ENCODE assay signal across 8 cellular contexts in the genomic region with DNA sequence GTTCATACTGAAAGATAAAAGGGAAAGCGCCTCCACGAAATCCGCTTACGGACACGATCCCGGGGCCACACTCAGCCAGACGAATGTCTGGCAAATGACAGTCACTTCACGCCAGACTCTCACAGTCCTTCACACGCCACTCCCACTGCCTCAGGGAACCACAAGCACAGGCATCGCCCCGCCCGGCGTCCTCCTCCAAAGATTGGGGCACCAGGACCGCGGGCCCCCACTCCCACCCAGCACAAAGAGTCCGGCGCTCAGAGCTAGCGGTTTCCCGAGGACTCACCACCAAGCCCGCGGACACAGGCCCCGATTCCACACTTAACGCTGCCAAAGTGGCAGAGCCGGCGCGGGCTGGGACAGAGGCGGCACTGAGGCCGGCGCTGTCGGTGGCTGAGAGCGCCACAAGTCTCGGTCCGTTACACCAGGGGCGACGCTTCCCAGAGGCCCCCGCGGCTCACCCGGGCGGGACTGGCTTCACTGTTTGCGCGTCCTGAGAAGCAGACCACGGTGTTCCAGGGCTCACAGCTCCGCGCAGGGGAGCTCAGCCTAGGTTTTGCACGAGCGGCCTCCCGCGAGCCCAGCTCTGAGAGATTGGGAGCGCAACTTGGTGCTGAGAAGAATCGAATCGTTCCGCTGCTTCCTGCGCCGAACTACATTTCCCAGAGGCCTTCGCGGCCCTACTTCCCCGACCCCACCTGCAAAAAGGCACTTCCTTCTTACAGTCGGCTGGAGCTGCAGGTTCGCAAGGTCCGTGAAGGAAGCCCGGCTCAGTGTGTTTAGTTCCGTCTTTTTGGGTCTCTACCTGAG. TPM values are rescaled to one million over a fixed set of nuclear protein-coding genes. Genes with fewer than 3 reads are reported as not detected.
DNase-seq lines count a peak whose midpoint lies in the region; TF ChIP-seq lines count a peak whose summit lies in the region.

A gene (minus strand): TSS at position 647 of the 810 bp plus-strand sequence. CDS start 22,523 bp downstream, outside the sequence.

- in situ Hi-C loops in GM23248 (cut with MboI), result no loop called here

- H3K27me3 Mint-ChIP-seq in neural progenitor cell (ENCODE audit: insufficient read depth, low read depth), result peaks cover 4% of the 10 kb centered on the region

- H3K27ac ChIP-seq in DOHH2 (ENCODE audit: low read depth, low read length) (peak within 1 kb of the TSS; percentile 57), GM23248 (peak within 1 kb of the TSS; percentile 90), neural progenitor cell (no peak within 1 kb of the TSS), stomach smooth muscle (ENCODE audit: low read length) (peak within 1 kb of the TSS; percentile 92)

- DNase-seq in GM23248 (peak; percentile 96), LHCN-M2 (ENCODE audit: low read depth) (peak; percentile 89), SHP77 treated with DMSO at 0.1 percent for 48 hours (lab: John Stamatoyannopoulos, UW) (peak; percentile 95), foreskin melanocyte (peak; percentile 89), neural progenitor cell (ENCODE audit: low spot score) (peak; percentile 93)
- DNase-seq in activated naive CD4-positive, alpha-beta T cell (lab: John Stamatoyannopoulos, UW), result peak; percentile 62 to 79 (median 70)

- H3K4me3 Mint-ChIP-seq in neural progenitor cell, result peak within 1 kb of the TSS; percentile 98

- TF ChIP-seq CTCF in DOHH2 (IDR thresholded peaks at IDR 0.05; ENCODE audit: low read depth, low read length, poor library complexity, severe bottlenecking) (no peak), neural progenitor cell (IDR thresholded peaks at IDR 0.05) (no peak)

- peaks cover 37% of the 10 kb centered on the region for H3K9me3 Mint-ChIP-seq in neural progenitor cell

- peaks cover 26% of the 10 kb centered on the region for H3K4me1 ChIP-seq in DOHH2 (ENCODE audit: control insufficient read depth, low read length)
- no peaks in the 10 kb centered on the region for H3K4me1 ChIP-seq in GM23248 (ENCODE audit: insufficient read depth)
- peaks cover 3% of the 10 kb centered on the region for H3K4me1 ChIP-seq in neural progenitor cell
- peaks cover 25% of the 10 kb centered on the region for H3K4me1 ChIP-seq in stomach smooth muscle (ENCODE audit: control insufficient read depth, insufficient read depth, low read length)

- H3K36me3 ChIP-seq in DOHH2 (ENCODE audit: control insufficient read depth, low read length), result peaks cover 14% of the 10 kb centered on the region
- H3K36me3 ChIP-seq in GM23248 (ENCODE audit: low read depth), result peaks cover 20% of the 10 kb centered on the region
- peaks cover 24% of the 10 kb centered on the region for H3K36me3 ChIP-seq in neural progenitor cell
- peaks cover 13 to 17% of the 10 kb centered on the region in 2 donors for H3K36me3 ChIP-seq in stomach smooth muscle (ENCODE audit: control insufficient read depth in 2 of 2, insufficient read depth in 2 of 2, low read length in 2 of 2)

- no peaks in the 10 kb centered on the region for H3K9me2 ChIP-seq in DOHH2 (replicated peaks; ENCODE audit: control insufficient read depth, low read length)
- no peaks in the 10 kb centered on the region for H3K9me2 ChIP-seq in GM23248 (ENCODE audit: insufficient read depth)

- H3K9ac ChIP-seq in GM23248 (peak within 1 kb of the TSS; percentile 82), neural progenitor cell (peak within 1 kb of the TSS; percentile 74), stomach smooth muscle (ENCODE audit: low read length in 2 of 2) (peak within 1 kb of the TSS; percentile 73 to 90)

- WGBS in GM23248 (ENCODE audit: low coverage in 1 of 2, low lambda C conversion rate in 2 of 2, missing lambda C conversion rate in 2 of 2), 2 experiments, result 0 to 1% methylated on average over 54 to 61 of the region's 62 CpGs

- H4K20me1 ChIP-seq in DOHH2 (ENCODE audit: control insufficient read depth, insufficient read depth, low read depth, low read length) (no peaks in the 10 kb centered on the region), GM23248 (ENCODE audit: insufficient read depth) (no peaks in the 10 kb centered on the region), neural progenitor cell (ENCODE audit: low read depth) (no peaks in the 10 kb centered on the region)

- H2AFZ ChIP-seq in GM23248 (peak within 1 kb of the TSS; percentile 97), neural progenitor cell (replicated peaks) (peak within 1 kb of the TSS; percentile 97)

- H3K27me3 ChIP-seq in DOHH2 (ENCODE audit: control insufficient read depth, low read length) (no peaks in the 10 kb centered on the region), GM23248 (replicated peaks; ENCODE audit: insufficient read depth) (no peaks in the 10 kb centered on the region), neural progenitor cell (no peaks in the 10 kb centered on the region), stomach smooth muscle (ENCODE audit: control insufficient read depth in 1 of 2, insufficient read depth in 2 of 2, low read length in 2 of 2) (no peaks in the 10 kb centered on the region)

- H3K4me1 Mint-ChIP-seq in neural progenitor cell, result peaks cover 21% of the 10 kb centered on the region

- H3K36me3 Mint-ChIP-seq in neural progenitor cell, result peaks cover 29% of the 10 kb centered on the region

- peak within 1 kb of the TSS; percentile 97 for H3K4me2 ChIP-seq in DOHH2 (ENCODE audit: low read length)
- peak within 1 kb of the TSS; percentile 84 for H3K4me2 ChIP-seq in GM23248 (ENCODE audit: unreplicated experiment)
- H3K4me2 ChIP-seq in neural progenitor cell, result peak within 1 kb of the TSS; percentile 90

- H3K4me3 ChIP-seq in DOHH2 (ENCODE audit: low read length) (peak within 1 kb of the TSS; percentile 97), GM23248 (peak within 1 kb of the TSS; percentile 91), neural progenitor cell (peak within 1 kb of the TSS; percentile 93), stomach smooth muscle (ENCODE audit: low read length in 2 of 2) (peak within 1 kb of the TSS; percentile 95 to 99)

- no peaks in the 10 kb centered on the region for H3K79me2 ChIP-seq in DOHH2 (ENCODE audit: control insufficient read depth, low read length)
- peaks cover 44% of the 10 kb centered on the region for H3K79me2 ChIP-seq in GM23248 (ENCODE audit: insufficient read depth)
- H3K79me2 ChIP-seq in neural progenitor cell (ENCODE audit: low read depth), result peaks cover 34% of the 10 kb centered on the region

- peaks cover 58% of the 10 kb centered on the region for H3K9me3 ChIP-seq in DOHH2 (ENCODE audit: control insufficient read depth, insufficient read depth, low read length)
- no peaks in the 10 kb centered on the region for H3K9me3 ChIP-seq in GM23248 (ENCODE audit: low read depth)
- H3K9me3 ChIP-seq in neural progenitor cell (ENCODE audit: low read depth), result no peaks in the 10 kb centered on the region
- H3K9me3 ChIP-seq in stomach smooth muscle (ENCODE audit: control insufficient read depth in 2 of 2, low read length in 2 of 2), result peaks cover 0 to 3% of the 10 kb centered on the region in 2 donors

- H3K27ac Mint-ChIP-seq in neural progenitor cell, result peak within 1 kb of the TSS; percentile 79

- H3F3A ChIP-seq in DOHH2 (ENCODE audit: control insufficient read depth, insufficient read depth) (peaks cover 4% of the 10 kb centered on the region; the same call in 1 of the 2 replicates), GM23248 (ENCODE audit: insufficient read depth) (no peaks in the 10 kb centered on the region), neural progenitor cell (ENCODE audit: low read depth) (peaks cover 2% of the 10 kb centered on the region)

RNA-seq across cellular contexts. Expression of the gene that starts here (rescaled TPM):
- 4.9 and 7.2 TPM in 2 replicates for total RNA-seq in GM23248 (2014; rRNA removed; shearing (Covaris generic))
- 4.4 and 4.7 TPM in 2 replicates for polyA plus RNA-seq in GM23248 (2016; fragmentation: Nextera tagmentation; extraction: Ambion mirVana)
- total RNA-seq in LHCN-M2 (2014; rRNA removed) (8.6 and 9.2 TPM in 2 replicates), neural progenitor cell (ENCODE audit: low replicate concordance) (27.3 and 31.6 TPM in 2 replicates)
- 2.1 TPM for polyA plus RNA-seq in LHCN-M2 (2012)
